Comparison of ENCODE assay signal across 25 cellular contexts in genomic region chr6:123001540-123001939, GRCh38. TPM values are rescaled to one million over a fixed set of nuclear protein-coding genes. Genes with fewer than 3 reads are reported as not detected.
"Had no signal": no experiment of that assay in that cellular context is flagged by ENCODE, and none has a peak within 500 bp of the region (broad histone marks: within the 10 kb centered on the region; RNA-seq: fewer than 3 reads in every experiment).

No MANE protein-coding gene starts in this region.

- H3K9me3 ChIP-seq: MG63, SJSA1 had no signal

- H3K4me1 ChIP-seq: SJSA1 had no signal

- ATAC-seq: HepG2 had no signal

- H3K27ac ChIP-seq: SJSA1, SK-N-MC had no signal

- H3K36me3 ChIP-seq: MG63, SJSA1 had no signal

- FAIRE-seq: HepG2, RCC 7860 had no signal

- H3K4me3 ChIP-seq: MG63, SJSA1, SK-N-MC had no signal

- DNase-seq: IMR-90, Karpas-422, KG1, MG63, NCI-H1105, NCI-H1436 treated with DMSO at 0.1 percent for 48 hours, NCI-H187, NCI-H2029, NCI-H2081 treated with DMSO at 0.1 percent for 48 hours, NCI-H2171, NCI-H226, NCI-H446, NCI-H510A, NCI-H524 treated with DMSO at 0.1 percent for 48 hours, NCI-H69, NCI-H774, Right ventricle myocardium superior, RPMI8226, SIG-M5 had no signal

RNA-seq across cellular contexts. Expression of gene CLVS2, which starts 5.5 kb away (rescaled TPM):
- total RNA-seq: HepG2; HT1080; IMR-90; SJSA1; T-helper 1 cell treated with Interleukin-12 subunit alpha and Interleukin-12 subunit beta and Interleukin-4 antibody, amounts not matched to agents 30 ng/mL and 1 ng/mL, for 36 hours had no signal
- polyA plus RNA-seq: HepG2 had no signal
